12 cellular contexts compared by ENCODE assay signal in genomic region chr10:102455893-102456471, GRCh38. TPM values are rescaled to one million over a fixed set of nuclear protein-coding genes. Genes with fewer than 3 reads are reported as not detected.
DNase-seq lines count a peak whose midpoint lies in the region; ATAC-seq, FAIRE-seq and TF ChIP-seq lines count a peak whose summit lies in the region.
"Had no signal": no experiment of that assay in that cellular context is flagged by ENCODE, and none has a peak within 500 bp of the region (broad histone marks: within the 10 kb centered on the region; RNA-seq: fewer than 3 reads in every experiment).

No MANE protein-coding gene starts in this region.

- peak; percentile 78 for FAIRE-seq in K562 (lab: Jason Lieb, UNC)

- no peak for TF ChIP-seq RAD21 in IMR-90 (IDR thresholded peaks at IDR 0.05; ENCODE audit: low read length)
- no peak for TF ChIP-seq RAD21 in K562 (CRISPR knock-in tag; conservative IDR thresholded peaks at IDR 0.05 in 1 of 2, IDR thresholded peaks at IDR 0.05 in 1 of 2)

- H3K9me3 ChIP-seq in IMR-90 (ENCODE audit: control insufficient read depth, insufficient read depth, low read length) (no peaks in the 10 kb centered on the region), K562 (replicated peaks; ENCODE audit: control insufficient read depth, insufficient read depth, low read depth, low read length) (no peaks in the 10 kb centered on the region), mesenchymal stem cell (ENCODE audit: control insufficient read depth, low read length) (no peaks in the 10 kb centered on the region)
- H3K9me3 ChIP-seq: thoracic aorta had no signal

- dilution Hi-C loops in IMR-90 (cut with HindIII; ENCODE audit: low sequenced_read_pairs, unreplicated experiment): no loop called here

- H3K18ac ChIP-seq in IMR-90 (ENCODE audit: low read depth, low read length): peak overlapping the region; percentile 48
- H3K18ac ChIP-seq in mesenchymal stem cell (ENCODE audit: low read depth in 1 of 2, low read length in 2 of 2): peak overlapping the region; percentile 77

- H2BK120ac ChIP-seq in IMR-90 (ENCODE audit: low read depth, low read length) (peak overlapping the region; percentile 93), mesenchymal stem cell (ENCODE audit: low read depth, low read length) (peak overlapping the region; percentile 11)

- no peak overlapping the region for H3K9ac ChIP-seq in IMR-90 (ENCODE audit: low read depth, low read length)
- H3K9ac ChIP-seq in K562 (ENCODE audit: insufficient read depth in 1 of 2, low read depth in 2 of 2, low read length in 2 of 2): peak overlapping the region; percentile 59 to 68; a peak in 3 of 4 replicates
- H3K9ac ChIP-seq in mesenchymal stem cell (ENCODE audit: low read length): peak overlapping the region; percentile 71

- peak overlapping the region; percentile 92 for H3K4ac ChIP-seq in IMR-90 (ENCODE audit: low read depth, low read length)
- H3K4ac ChIP-seq in mesenchymal stem cell (ENCODE audit: low read depth in 1 of 2, low read length in 2 of 2): peak overlapping the region; percentile 81 to 90

- POLR2A ChIA-PET in IMR-90 (lab: Charles Lee; ENCODE audit: unreplicated experiment): no interaction called here
- POLR2A ChIA-PET in K562 (lab: Yijun Ruan, JAX): interaction anchor here (0.8 to 2.6 kb wide), 2 partner anchors 15 to 20 kb away, joined by 3 to 13 read pairs; no protein-coding TSS in a partner anchor

- H2BK12ac ChIP-seq in mesenchymal stem cell (ENCODE audit: low read length in 2 of 2): peak overlapping the region in 1 of 2 experiments; percentile 82

- H3K23ac ChIP-seq in IMR-90 (ENCODE audit: low read depth, low read length) (peak overlapping the region; percentile 44; the same call in 1 of the 2 replicates), mesenchymal stem cell (ENCODE audit: low read length in 2 of 2) (no peak overlapping the region)

- H2BK5ac ChIP-seq in IMR-90 (ENCODE audit: low read depth, low read length, poor library complexity, severe bottlenecking) (peak overlapping the region; percentile 76), mesenchymal stem cell (ENCODE audit: low read depth, low read length, poor library complexity, severe bottlenecking) (no peak overlapping the region)

- H4K8ac ChIP-seq in IMR-90 (ENCODE audit: low read depth in 2 of 2, low read length in 2 of 2) (peak overlapping the region; percentile 56 to 92), mesenchymal stem cell (ENCODE audit: low read length) (peak overlapping the region; percentile 83)

- H2AK9ac ChIP-seq in IMR-90 (replicated peaks; ENCODE audit: low read depth, low read length, poor library complexity): peak overlapping the region; percentile 70

- H2AK5ac ChIP-seq in IMR-90 (ENCODE audit: low read depth, low read length) (peak overlapping the region; percentile 63), mesenchymal stem cell (ENCODE audit: low read length, severe bottlenecking) (no peak overlapping the region)

- H4K91ac ChIP-seq in IMR-90 (ENCODE audit: insufficient read depth, low read depth, low read length) (peak overlapping the region; percentile 83), mesenchymal stem cell (ENCODE audit: low read length) (peak overlapping the region; percentile 88)

- H3K27me3 ChIP-seq in IMR-90 (ENCODE audit: control insufficient read depth, insufficient read depth, low read length) (no peaks in the 10 kb centered on the region), K562 (ENCODE audit: control insufficient read depth in 2 of 2, insufficient read depth in 2 of 2, low read length in 2 of 2) (no peaks in the 10 kb centered on the region), mesenchymal stem cell (ENCODE audit: control insufficient read depth in 1 of 2, insufficient read depth in 1 of 2, low read length in 2 of 2) (peaks cover 0 to 18% of the 10 kb centered on the region in 2 experiments)

- peak overlapping the region; percentile 22 for H3K56ac ChIP-seq in IMR-90 (ENCODE audit: extremely low read depth, insufficient read depth, low read length)

- BruUV-seq in IMR-90 (replicated peaks; lab: Mats Ljungman, UMichigan) (no TSS peak), K562 (replicated peaks; lab: Mats Ljungman, UMichigan) (TSS peak; percentile 19)

- TF ChIP-seq CTCF in IMR-90 (conservative IDR thresholded peaks at IDR 0.05; ENCODE audit: low read depth, low read length) (no peak), K562 (IDR thresholded peaks at IDR 0.05 in 2 of 3, conservative IDR thresholded peaks at IDR 0.05 in 1 of 3; ENCODE audit: insufficient read depth in 2 of 3, low read depth in 1 of 3, low read length in 3 of 3) (no peak)

- TF ChIP-seq EP300 in K562 (IDR thresholded peaks at IDR 0.05; ENCODE audit: low read length): peak; percentile 97

- peak overlapping the region; percentile 87 for H4K5ac ChIP-seq in IMR-90 (ENCODE audit: low read depth, low read length)

- peak; percentile 73 for ATAC-seq in IMR-90 (ENCODE audit: low read depth)
- ATAC-seq in K562: peak; percentile 80
- ATAC-seq in GM21723 (IDR thresholded peaks at IDR 0.05; ENCODE audit: unreplicated experiment): no peak
- ATAC-seq in GM19328 (IDR thresholded peaks at IDR 0.05; ENCODE audit: unreplicated experiment): no peak
- ATAC-seq: effector memory CD8-positive, alpha-beta T cell had no signal

- peaks cover 30% of the 10 kb centered on the region for H3K79me2 ChIP-seq in K562 (ENCODE audit: control insufficient read depth, insufficient read depth, low read length)

- peak overlapping the region; percentile 85 for H3K14ac ChIP-seq in IMR-90 (replicated peaks; ENCODE audit: low read depth, low read length)
- H3K14ac ChIP-seq in mesenchymal stem cell (ENCODE audit: low read length in 2 of 2): no peak overlapping the region

- H3K9me1 ChIP-seq in IMR-90 (ENCODE audit: insufficient read depth, low read length) (peaks cover 17% of the 10 kb centered on the region), K562 (ENCODE audit: control insufficient read depth, insufficient read depth, low read length) (no peaks in the 10 kb centered on the region)

- no peak overlapping the region for H3K4me3 ChIP-seq in IMR-90 (ENCODE audit: insufficient read depth, low read depth, low read length)
- H3K4me3 ChIP-seq in K562: no peak overlapping the region
- no peak overlapping the region for H3K4me3 ChIP-seq in mesenchymal stem cell (ENCODE audit: insufficient read depth in 1 of 2, low read depth in 1 of 2, low read length in 2 of 2)
- H3K4me3 ChIP-seq: thoracic aorta had no signal

- no peak overlapping the region for H3K4me2 ChIP-seq in IMR-90 (ENCODE audit: low read depth, low read length)
- peak overlapping the region; percentile 24; the same call in 1 of the 2 replicates for H3K4me2 ChIP-seq in K562 (ENCODE audit: insufficient read depth, low read length)
- H3K4me2 ChIP-seq in mesenchymal stem cell (ENCODE audit: low read length, poor library complexity, severe bottlenecking): no peak overlapping the region

- intact Hi-C loops in IMR-90 (cut with micrococcal nuclease): no loop called here
- intact Hi-C loops in K562 (cut with micrococcal nuclease): no loop called here

- CTCF ChIA-PET in IMR-90 (lab: Yijun Ruan, JAX) (interaction anchor here (0.6 kb wide), 1 partner anchor 376 kb away, joined by 3 read pairs; no protein-coding TSS in a partner anchor), K562 (lab: Yijun Ruan, JAX; ENCODE audit: low intra/inter-chr PET ratio) (no interaction called here)

- H2BK15ac ChIP-seq in IMR-90 (ENCODE audit: low read depth, low read length): peak overlapping the region; percentile 45; the same call in 2 of the 3 replicates
- H2BK15ac ChIP-seq in mesenchymal stem cell (ENCODE audit: low read depth, poor library complexity, severe bottlenecking): no peak overlapping the region

- H3K27ac ChIP-seq in IMR-90 (ENCODE audit: insufficient read depth, low read length) (peak overlapping the region; percentile 71), K562 (ENCODE audit: extremely low read depth, low read depth, low read length) (peak overlapping the region; percentile 92), mesenchymal stem cell (ENCODE audit: low read length, poor library complexity, severe bottlenecking) (no peak overlapping the region)
- H3K27ac ChIP-seq: thoracic aorta had no signal

- DNase-seq in Caki2 (ENCODE audit: low read depth) (peak; percentile 51), IMR-90 (peak; percentile 93), K562 (ENCODE audit: extremely low read depth in 1 of 4, low spot score in 3 of 4) (peak in 2 of 4 experiments; percentile 31 to 78), mesenchymal stem cell (peak; percentile 92), T1000 (lab: John Stamatoyannopoulos, UW) (no peak), SKM-1 treated with dmso at 0.1 percent for 144 hours (lab: John Stamatoyannopoulos, UW; ENCODE audit: unreplicated experiment) (no peak)
- DNase-seq: effector memory CD8-positive, alpha-beta T cell; stimulated activated CD4-positive, alpha-beta T cell treated with anti-CD3 and anti-CD28 coated beads, Interleukin-15, amount 100 ng/mL, for 24 hours had no signal

- peak overlapping the region; percentile 81 for H2AFZ ChIP-seq in IMR-90 (replicated peaks; ENCODE audit: low read length, poor library complexity)
- no peak overlapping the region for H2AFZ ChIP-seq in K562 (ENCODE audit: low read depth, low read length)
- H2AFZ ChIP-seq in mesenchymal stem cell (ENCODE audit: low read depth, low read length): no peak overlapping the region

- H3K79me1 ChIP-seq in IMR-90 (ENCODE audit: low read depth in 1 of 2, low read length in 2 of 2): no peaks in the 10 kb centered on the region; a peak in 2 of 4 replicates
- H3K79me1 ChIP-seq in mesenchymal stem cell (replicated peaks; ENCODE audit: low read length, poor library complexity, severe bottlenecking): peaks cover 7% of the 10 kb centered on the region

- TF ChIP-seq POLR2A in IMR-90 (IDR thresholded peaks at IDR 0.05; ENCODE audit: low read depth, low read length) (no peak), K562 (conservative IDR thresholded peaks at IDR 0.05) (no peak)

- H2BK20ac ChIP-seq in IMR-90 (ENCODE audit: low read depth, low read length): peak overlapping the region; percentile 88

- H4K20me1 ChIP-seq in IMR-90 (ENCODE audit: insufficient read depth, low read length) (no peaks in the 10 kb centered on the region; the same call in 1 of the 2 replicates), K562 (replicated peaks; ENCODE audit: control insufficient read depth, insufficient read depth, low read length) (no peaks in the 10 kb centered on the region)

- in situ Hi-C loops in Caki2 (cut with HindIII; ENCODE audit: low pct_unique_long_range_greater_than_20kb, low sequenced_read_pairs) (no loop called here), IMR-90 (cut with MboI; ENCODE audit: low sequenced_read_pairs) (no loop called here), K562 (cut with MboI) (no loop called here)

- H3K4me1 ChIP-seq in IMR-90 (ENCODE audit: control insufficient read depth, insufficient read depth, low read length) (peaks cover 12% of the 10 kb centered on the region), K562 (replicated peaks in 1 of 2; ENCODE audit: control insufficient read depth in 2 of 2, insufficient read depth in 2 of 2, low read length in 2 of 2) (peaks cover 27 to 41% of the 10 kb centered on the region in 2 experiments), mesenchymal stem cell (ENCODE audit: control insufficient read depth, insufficient read depth, low read depth, low read length) (peaks cover 22% of the 10 kb centered on the region)

- H3K36me3 ChIP-seq in IMR-90 (ENCODE audit: control insufficient read depth, insufficient read depth, low read length) (no peaks in the 10 kb centered on the region), K562 (ENCODE audit: control insufficient read depth, insufficient read depth, low read length) (peaks cover 44% of the 10 kb centered on the region; the same call in 2 of the 3 replicates), mesenchymal stem cell (ENCODE audit: control insufficient read depth in 1 of 2, insufficient read depth in 2 of 2, low read depth in 1 of 2, low read length in 2 of 2) (peaks cover 0 to 7% of the 10 kb centered on the region in 2 experiments)
- H3K36me3 ChIP-seq: thoracic aorta had no signal

- WGBS in IMR-90 (ENCODE audit: extremely low coverage in 2 of 2, insufficient read length in 1 of 2), 2 experiments: 50% methylated on average over 1 of the region's 7 CpGs; no CpG with 5 or more reads in 1 of the 2 experiments
- 19% methylated on average over 7 of the region's 7 CpGs for WGBS in K562 (ENCODE audit: insufficient coverage, low coverage, missing lambda C conversion rate)
- 38% methylated on average over 7 of the region's 7 CpGs for WGBS in mesenchymal stem cell

RNA-seq across cellular contexts. Expression of gene C10orf95, which starts 4.6 kb away (rescaled TPM):
- total RNA-seq in Caki2 (2014; rRNA removed; shearing (Covaris generic); ENCODE audit: low replicate concordance): not detected in 2 replicates
- total RNA-seq in IMR-90 (2012; rRNA removed) (not detected in 2 replicates), K562 (2014; rRNA removed) (0.41 and 0.90 TPM in 2 replicates), K562 (2014; rRNA removed; fragmentation: Illumina TruSeq; extraction: Trizol) (not detected in 2 replicates), K562 (2015; rRNA removed; fragmentation: Illumina TruSeq; extraction: Trizol) (0.26 and 0.29 TPM in 2 replicates), K562 (2021) (0.38 and 0.49 TPM in 2 replicates)
- polyA plus RNA-seq in IMR-90 (2012; rRNA removed) (not detected in 2 replicates), K562 (2011; rRNA removed) (0.08 and 0.24 TPM in 2 replicates), K562 (2014; fragmentation: Illumina TruSeq; extraction: Trizol) (0.18 and 0.30 TPM in 2 replicates), K562 (2014; fragmentation: Nextera tagmentation; extraction: Ambion mirVana) (under 1 TPM; 0.03 to 0.14 TPM), K562 (2014; rRNA removed) (0.16 and 0.35 TPM in 2 replicates)
- 0.04 TPM in 1 of 2 replicates, not detected in the other for polyA plus RNA-seq in IMR-90 (2012; cell fraction: cytosol; rRNA removed)
- not detected in 2 replicates for polyA plus RNA-seq in IMR-90 (2012; cell fraction: nucleus; rRNA removed; ENCODE audit: low replicate concordance)
- 0.48 and 0.93 TPM in 2 replicates for total RNA-seq in K562 (2011; cell fraction: chromatin; rRNA removed; ENCODE audit: low replicate concordance)
- total RNA-seq in K562 (2011; cell fraction: nucleolus; rRNA removed): 1.0 and 1.3 TPM in 2 replicates
- 1.6 and 1.9 TPM in 2 replicates for total RNA-seq in K562 (2011; cell fraction: nucleoplasm; rRNA removed)
- polyA plus RNA-seq in K562 (2011; cell fraction: cytosol; rRNA removed): 0.40 and 0.70 TPM in 2 replicates
- polyA plus RNA-seq in K562 (2011; cell fraction: nucleus; rRNA removed): 0.63 and 0.87 TPM in 2 replicates
- 1.9 and 2.0 TPM in 2 replicates for polyA plus RNA-seq in K562 (2012)
- 0.21 and 0.30 TPM in 2 replicates for polyA minus RNA-seq in K562 (2011; rRNA and poly(A)+ RNA removed)
- not detected in 2 replicates for polyA minus RNA-seq in K562 (2011; cell fraction: cytosol; rRNA and poly(A)+ RNA removed)
- 1.2 and 1.5 TPM in 2 replicates for polyA minus RNA-seq in K562 (2011; cell fraction: nucleus; rRNA and poly(A)+ RNA removed)
- not detected for polyA plus RNA-seq in mesenchymal stem cell (2013, experiment 1 of 2)
- 0.03 TPM for polyA plus RNA-seq in mesenchymal stem cell (2013, experiment 2 of 2)
- total RNA-seq: thoracic aorta had no signal

RNA-seq across cellular contexts. Expression of gene CUEDC2, which starts 23.6 kb away (rescaled TPM):
- 179 and 231 TPM in 2 replicates for total RNA-seq in Caki2 (2014; rRNA removed; shearing (Covaris generic); ENCODE audit: low replicate concordance)
- total RNA-seq in IMR-90 (2012; rRNA removed) (43.6 and 55.7 TPM in 2 replicates), K562 (2014; rRNA removed) (35.9 and 37.0 TPM in 2 replicates), K562 (2014; rRNA removed; fragmentation: Illumina TruSeq; extraction: Trizol) (13.5 and 17.8 TPM in 2 replicates), K562 (2015; rRNA removed; fragmentation: Illumina TruSeq; extraction: Trizol) (19.9 and 21.0 TPM in 2 replicates), K562 (2021) (36.0 and 40.1 TPM in 2 replicates)
- polyA plus RNA-seq in IMR-90 (2012; rRNA removed) (84.9 and 87.6 TPM in 2 replicates), K562 (2011; rRNA removed) (27.4 and 34.9 TPM in 2 replicates), K562 (2014; fragmentation: Illumina TruSeq; extraction: Trizol) (44.5 and 48.9 TPM in 2 replicates), K562 (2014; fragmentation: Nextera tagmentation; extraction: Ambion mirVana) (10 to 100 TPM in 1 of 2 experiments, 1 to 10 TPM in 1; 8.5 to 17.0 TPM), K562 (2014; rRNA removed) (45.6 and 48.3 TPM in 2 replicates)
- 81.3 and 97.7 TPM in 2 replicates for polyA plus RNA-seq in IMR-90 (2012; cell fraction: cytosol; rRNA removed)
- polyA plus RNA-seq in IMR-90 (2012; cell fraction: nucleus; rRNA removed; ENCODE audit: low replicate concordance): 105 and 123 TPM in 2 replicates
- total RNA-seq in K562 (2011; cell fraction: chromatin; rRNA removed; ENCODE audit: low replicate concordance): 16.7 and 39.3 TPM in 2 replicates
- 30.3 and 31.5 TPM in 2 replicates for total RNA-seq in K562 (2011; cell fraction: nucleolus; rRNA removed)
- total RNA-seq in K562 (2011; cell fraction: nucleoplasm; rRNA removed): 14.4 and 24.2 TPM in 2 replicates
- 53.4 and 65.7 TPM in 2 replicates for polyA plus RNA-seq in K562 (2011; cell fraction: cytosol; rRNA removed)
- polyA plus RNA-seq in K562 (2011; cell fraction: nucleus; rRNA removed): 66.8 and 81.1 TPM in 2 replicates
- 33.8 and 48.3 TPM in 2 replicates for polyA plus RNA-seq in K562 (2012)
- 9.5 TPM in 2 replicates for polyA minus RNA-seq in K562 (2011; rRNA and poly(A)+ RNA removed)
- 22.7 and 24.0 TPM in 2 replicates for polyA minus RNA-seq in K562 (2011; cell fraction: cytosol; rRNA and poly(A)+ RNA removed)
- polyA minus RNA-seq in K562 (2011; cell fraction: nucleus; rRNA and poly(A)+ RNA removed): 7.7 and 8.6 TPM in 2 replicates
- polyA plus RNA-seq in mesenchymal stem cell (2013, experiment 1 of 2): 77.8 TPM
- polyA plus RNA-seq in mesenchymal stem cell (2013, experiment 2 of 2): 80.7 TPM

RNA-seq across cellular contexts. Expression of gene FBXL15, which starts 35.3 kb away (rescaled TPM):
- total RNA-seq in Caki2 (2014; rRNA removed; shearing (Covaris generic); ENCODE audit: low replicate concordance): 18.6 and 28.2 TPM in 2 replicates
- total RNA-seq in IMR-90 (2012; rRNA removed) (2.5 and 3.0 TPM in 2 replicates), K562 (2014; rRNA removed) (25.8 and 27.4 TPM in 2 replicates), K562 (2014; rRNA removed; fragmentation: Illumina TruSeq; extraction: Trizol) (0.80 and 1.2 TPM in 2 replicates), K562 (2015; rRNA removed; fragmentation: Illumina TruSeq; extraction: Trizol) (4.1 and 4.5 TPM in 2 replicates), K562 (2021) (19.5 and 25.4 TPM in 2 replicates)
- polyA plus RNA-seq in IMR-90 (2012; rRNA removed) (8.4 and 13.6 TPM in 2 replicates), K562 (2011; rRNA removed) (3.5 and 5.6 TPM in 2 replicates), K562 (2014; fragmentation: Illumina TruSeq; extraction: Trizol) (1.4 and 3.1 TPM in 2 replicates), K562 (2014; fragmentation: Nextera tagmentation; extraction: Ambion mirVana) (under 1 TPM; 0.08 to 0.31 TPM), K562 (2014; rRNA removed) (24.0 and 25.9 TPM in 2 replicates)
- polyA plus RNA-seq in IMR-90 (2012; cell fraction: cytosol; rRNA removed): 18.3 and 20.0 TPM in 2 replicates
- 23.1 and 53.1 TPM in 2 replicates for polyA plus RNA-seq in IMR-90 (2012; cell fraction: nucleus; rRNA removed; ENCODE audit: low replicate concordance)
- total RNA-seq in K562 (2011; cell fraction: chromatin; rRNA removed; ENCODE audit: low replicate concordance): 2.1 and 10.9 TPM in 2 replicates
- 16.8 and 21.0 TPM in 2 replicates for total RNA-seq in K562 (2011; cell fraction: nucleolus; rRNA removed)
- total RNA-seq in K562 (2011; cell fraction: nucleoplasm; rRNA removed): 6.7 and 7.4 TPM in 2 replicates
- 10.9 and 32.1 TPM in 2 replicates for polyA plus RNA-seq in K562 (2011; cell fraction: cytosol; rRNA removed)
- 29.9 and 52.2 TPM in 2 replicates for polyA plus RNA-seq in K562 (2011; cell fraction: nucleus; rRNA removed)
- polyA plus RNA-seq in K562 (2012): 9.6 and 16.4 TPM in 2 replicates
- polyA minus RNA-seq in K562 (2011; rRNA and poly(A)+ RNA removed): 0.49 and 0.72 TPM in 2 replicates
- 2.8 and 7.2 TPM in 2 replicates for polyA minus RNA-seq in K562 (2011; cell fraction: cytosol; rRNA and poly(A)+ RNA removed)
- 5.5 and 7.0 TPM in 2 replicates for polyA minus RNA-seq in K562 (2011; cell fraction: nucleus; rRNA and poly(A)+ RNA removed)
- polyA plus RNA-seq in mesenchymal stem cell (2013, experiment 1 of 2): 7.3 TPM
- 7.5 TPM for polyA plus RNA-seq in mesenchymal stem cell (2013, experiment 2 of 2)

RNA-seq across cellular contexts. Expression of gene PSD, which starts 37.4 kb away (rescaled TPM):
- 0.78 and 0.87 TPM in 2 replicates for total RNA-seq in Caki2 (2014; rRNA removed; shearing (Covaris generic); ENCODE audit: low replicate concordance)
- total RNA-seq in IMR-90 (2012; rRNA removed): 1.4 and 2.0 TPM in 2 replicates
- polyA plus RNA-seq in IMR-90 (2012; rRNA removed): 4.4 and 5.8 TPM in 2 replicates
- polyA plus RNA-seq in IMR-90 (2012; cell fraction: cytosol; rRNA removed): 2.1 and 6.4 TPM in 2 replicates
- 6.6 and 10.9 TPM in 2 replicates for polyA plus RNA-seq in IMR-90 (2012; cell fraction: nucleus; rRNA removed; ENCODE audit: low replicate concordance)
- total RNA-seq in K562 (2011; cell fraction: chromatin; rRNA removed; ENCODE audit: low replicate concordance): 2.6 and 10.1 TPM in 2 replicates
- 6.1 and 10.2 TPM in 2 replicates for total RNA-seq in K562 (2011; cell fraction: nucleolus; rRNA removed)
- 3.3 and 4.3 TPM in 2 replicates for total RNA-seq in K562 (2011; cell fraction: nucleoplasm; rRNA removed)
- 0.54 and 1.1 TPM in 2 replicates for total RNA-seq in K562 (2014; rRNA removed)
- 0.10 and 0.11 TPM in 2 replicates for total RNA-seq in K562 (2014; rRNA removed; fragmentation: Illumina TruSeq; extraction: Trizol)
- 0.54 and 0.60 TPM in 2 replicates for total RNA-seq in K562 (2015; rRNA removed; fragmentation: Illumina TruSeq; extraction: Trizol)
- total RNA-seq in K562 (2021): 1.5 and 1.7 TPM in 2 replicates
- 0.89 and 1.6 TPM in 2 replicates for polyA plus RNA-seq in K562 (2011; rRNA removed)
- 1.2 and 3.0 TPM in 2 replicates for polyA plus RNA-seq in K562 (2011; cell fraction: cytosol; rRNA removed)
- 7.0 and 9.6 TPM in 2 replicates for polyA plus RNA-seq in K562 (2011; cell fraction: nucleus; rRNA removed)
- 3.4 TPM in 2 replicates for polyA plus RNA-seq in K562 (2012)
- 0.40 and 0.64 TPM in 2 replicates for polyA plus RNA-seq in K562 (2014; fragmentation: Illumina TruSeq; extraction: Trizol)
- polyA plus RNA-seq in K562 (2014; fragmentation: Nextera tagmentation; extraction: Ambion mirVana): not detected
- polyA plus RNA-seq in K562 (2014; rRNA removed): 0.89 and 1.5 TPM in 2 replicates
- 0.06 and 0.49 TPM in 2 replicates for polyA minus RNA-seq in K562 (2011; rRNA and poly(A)+ RNA removed)
- polyA minus RNA-seq in K562 (2011; cell fraction: cytosol; rRNA and poly(A)+ RNA removed): 0.76 and 1.8 TPM in 2 replicates
- 2.7 and 3.5 TPM in 2 replicates for polyA minus RNA-seq in K562 (2011; cell fraction: nucleus; rRNA and poly(A)+ RNA removed)
- polyA plus RNA-seq in mesenchymal stem cell (2013, experiment 1 of 2): 2.6 TPM
- polyA plus RNA-seq in mesenchymal stem cell (2013, experiment 2 of 2): 2.2 TPM
- total RNA-seq: mesenteric fat pad had no signal

RNA-seq across cellular contexts. Expression of gene ACTR1A, which starts 46.5 kb away (rescaled TPM):
- total RNA-seq in Caki2 (2014; rRNA removed; shearing (Covaris generic); ENCODE audit: low replicate concordance): 79.3 and 94.4 TPM in 2 replicates
- total RNA-seq in IMR-90 (2012; rRNA removed) (126 and 157 TPM in 2 replicates), K562 (2014; rRNA removed) (47.8 and 49.1 TPM in 2 replicates), K562 (2014; rRNA removed; fragmentation: Illumina TruSeq; extraction: Trizol) (39.8 and 43.6 TPM in 2 replicates), K562 (2015; rRNA removed; fragmentation: Illumina TruSeq; extraction: Trizol) (47.7 and 52.5 TPM in 2 replicates), K562 (2021) (56.7 and 60.5 TPM in 2 replicates)
- polyA plus RNA-seq in IMR-90 (2012; rRNA removed) (142 and 155 TPM in 2 replicates), K562 (2011; rRNA removed) (77.2 and 80.3 TPM in 2 replicates), K562 (2014; fragmentation: Illumina TruSeq; extraction: Trizol) (60.2 and 60.9 TPM in 2 replicates), K562 (2014; fragmentation: Nextera tagmentation; extraction: Ambion mirVana) (10 to 100 TPM; 36.3 to 44.1 TPM), K562 (2014; rRNA removed) (49.6 and 60.5 TPM in 2 replicates)
- 97.3 and 131 TPM in 2 replicates for polyA plus RNA-seq in IMR-90 (2012; cell fraction: cytosol; rRNA removed)
- polyA plus RNA-seq in IMR-90 (2012; cell fraction: nucleus; rRNA removed; ENCODE audit: low replicate concordance): 83.9 and 84.0 TPM in 2 replicates
- 49.4 and 103 TPM in 2 replicates for total RNA-seq in K562 (2011; cell fraction: chromatin; rRNA removed; ENCODE audit: low replicate concordance)
- total RNA-seq in K562 (2011; cell fraction: nucleolus; rRNA removed): 55.9 and 62.7 TPM in 2 replicates
- total RNA-seq in K562 (2011; cell fraction: nucleoplasm; rRNA removed): 52.4 and 56.3 TPM in 2 replicates
- polyA plus RNA-seq in K562 (2011; cell fraction: cytosol; rRNA removed): 72.0 and 75.9 TPM in 2 replicates
- 90.8 and 94.6 TPM in 2 replicates for polyA plus RNA-seq in K562 (2011; cell fraction: nucleus; rRNA removed)
- 44.6 and 45.2 TPM in 2 replicates for polyA plus RNA-seq in K562 (2012)
- 46.7 and 62.1 TPM in 2 replicates for polyA minus RNA-seq in K562 (2011; rRNA and poly(A)+ RNA removed)
- polyA minus RNA-seq in K562 (2011; cell fraction: cytosol; rRNA and poly(A)+ RNA removed): 38.5 TPM in 2 replicates
- polyA minus RNA-seq in K562 (2011; cell fraction: nucleus; rRNA and poly(A)+ RNA removed): 23.0 and 41.4 TPM in 2 replicates
- 87.9 TPM for polyA plus RNA-seq in mesenchymal stem cell (2013, experiment 1 of 2)
- 88.7 TPM for polyA plus RNA-seq in mesenchymal stem cell (2013, experiment 2 of 2)

Comparison
In these comparisons a context has a peak if more than half of its experiments do, and no peak if none do; other contexts are left out.
1. DNase-seq: peak in Caki2 (single experiment), IMR-90 (single experiment) and mesenchymal stem cell (single experiment); none in T1000 (single experiment) and SKM-1 treated with dmso at 0.1 percent for 144 hours (single experiment).
2. ATAC-seq: peak in IMR-90 (single experiment) and K562 (single experiment); none in GM21723 (single experiment) and GM19328 (single experiment).